ENCODE assay signal across 1 cellular context in the genomic region with DNA sequence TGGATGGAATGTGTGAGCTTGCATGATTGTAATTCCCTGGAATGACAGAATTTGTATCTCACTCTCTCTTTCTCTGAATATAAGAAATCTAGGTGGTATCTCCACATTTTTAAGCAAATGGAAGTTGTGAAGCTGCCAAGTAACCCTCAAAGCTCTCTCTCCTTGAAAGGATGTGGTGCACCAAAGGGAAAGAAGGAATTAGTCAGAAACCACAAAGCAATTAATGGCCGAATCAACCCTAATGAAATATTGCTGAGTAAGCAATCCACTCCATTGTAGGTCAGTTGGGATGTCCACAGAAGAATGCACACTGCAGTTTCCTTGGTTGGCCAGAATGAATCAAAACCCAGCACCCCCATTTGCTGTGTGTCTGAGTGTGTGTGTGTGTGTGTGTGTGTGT.
A peak's percentile ranks its signal among the peaks of the same experiment; 100 is the strongest.
TF ChIP-seq lines count a peak whose summit lies in the region.

No MANE protein-coding gene starts in this region.

TF ChIP-seq in SK-N-SH, 30 proteins besides CTCF, POLR2A, EP300 and RAD21 (continued from another document):
- TF ChIP-seq, protein P1, sequence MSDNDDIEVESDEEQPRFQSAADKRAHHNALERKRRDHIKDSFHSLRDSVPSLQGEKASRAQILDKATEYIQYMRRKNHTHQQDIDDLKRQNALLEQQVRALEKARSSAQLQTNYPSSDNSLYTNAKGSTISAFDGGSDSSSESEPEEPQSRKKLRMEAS (IDR thresholded peaks at IDR 0.05; ENCODE audit: low read depth): no peak
- TF ChIP-seq YY1 (IDR thresholded peaks at IDR 0.05; ENCODE audit: low read depth) (no peak), TCF12 (IDR thresholded peaks at IDR 0.05) (peak; percentile 25; the same call in 1 of the 2 replicates), ELF1 (IDR thresholded peaks at IDR 0.05) (no peak), GATA2 (CRISPR knock-in tag; IDR thresholded peaks at IDR 0.05) (no peak), FOXJ3 (CRISPR knock-in tag; IDR thresholded peaks at IDR 0.05) (no peak), RFX5 (IDR thresholded peaks at IDR 0.05; ENCODE audit: low read length) (no peak)
